Comparison of ENCODE assay signal across 16 cellular contexts in the genomic region with DNA sequence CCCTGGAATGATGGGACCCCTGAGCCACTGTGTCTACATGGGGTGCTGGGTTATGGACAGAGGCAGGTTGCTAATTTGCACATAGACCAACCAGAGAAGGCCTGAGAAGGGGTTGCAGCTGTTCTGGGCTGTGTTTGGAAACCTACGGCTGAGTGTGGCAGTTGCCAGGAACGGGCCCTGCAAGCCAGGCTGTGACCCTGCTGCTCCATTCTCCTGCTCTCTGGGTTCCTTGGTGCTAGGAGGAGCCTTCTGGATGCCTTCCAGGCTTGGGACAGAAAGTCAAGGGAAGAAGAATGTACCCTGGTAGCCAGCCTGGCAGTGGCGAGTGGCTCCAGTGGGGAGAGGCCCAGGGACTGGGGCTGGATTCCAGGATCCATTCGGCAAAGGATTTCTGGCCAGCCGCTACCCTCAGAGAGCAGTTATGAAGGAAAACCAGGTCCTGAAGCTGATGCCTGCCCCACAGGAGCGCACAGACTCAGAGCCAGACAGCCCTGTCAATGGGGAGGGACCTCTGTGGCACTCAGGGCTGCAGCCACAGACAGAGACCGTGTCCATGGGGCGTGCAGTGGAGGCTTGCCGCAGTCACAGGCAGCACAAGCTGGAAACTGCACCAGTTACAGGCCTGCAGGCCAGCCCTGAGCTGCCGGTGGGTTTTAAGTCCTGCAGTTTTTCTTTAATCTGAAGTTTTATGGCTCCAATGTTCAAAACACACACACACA. TPM values are rescaled to one million over a fixed set of nuclear protein-coding genes. Genes with fewer than 3 reads are reported as not detected.
A peak's percentile ranks its signal among the peaks of the same experiment; 100 is the strongest.
DNase-seq lines count a peak whose midpoint lies in the region; ATAC-seq and TF ChIP-seq lines count a peak whose summit lies in the region.
"Had no signal": no experiment of that assay in that cellular context is flagged by ENCODE, and none has a peak within 500 bp of the region (broad histone marks: within the 10 kb centered on the region; RNA-seq: fewer than 3 reads in every experiment).

No MANE protein-coding gene starts in this region.

- H3K36me3 ChIP-seq in thoracic aorta (peaks cover 2% of the 10 kb centered on the region), mesenchymal stem cell (ENCODE audit: control insufficient read depth in 1 of 2, insufficient read depth in 2 of 2, low read depth in 1 of 2, low read length in 2 of 2) (peaks cover 22 to 25% of the 10 kb centered on the region in 2 experiments), testis (ENCODE audit: low read depth, missing control alignments) (no peaks in the 10 kb centered on the region)

- WGBS in mesenchymal stem cell = 93% methylated on average over 10 of the region's 10 CpGs
- WGBS in testis, 2 donors = 87 to 93% methylated on average over 5 to 10 of the region's 10 CpGs

- H3K9ac ChIP-seq in mesenchymal stem cell (ENCODE audit: low read length) = no peak overlapping the region
- H3K9ac ChIP-seq: parathyroid adenoma had no signal

- H3K4me3 Mint-ChIP-seq in activated naive CD4-positive, alpha-beta T cell treated with anti-CD3 and anti-CD28 coated beads for 36 hours = no peak overlapping the region
- H3K4me3 Mint-ChIP-seq in mesothelial cell of epicardium = no peak overlapping the region
- H3K4me3 Mint-ChIP-seq: memory B cell had no signal

- no peaks in the 10 kb centered on the region for H3K4me1 Mint-ChIP-seq in activated naive CD4-positive, alpha-beta T cell treated with anti-CD3 and anti-CD28 coated beads for 36 hours (ENCODE audit: low read depth)
- H3K4me1 Mint-ChIP-seq in mesothelial cell of epicardium = no peaks in the 10 kb centered on the region
- H3K4me1 Mint-ChIP-seq: memory B cell had no signal

- no peak overlapping the region for H3K4me3 ChIP-seq in thoracic aorta
- no peak overlapping the region for H3K4me3 ChIP-seq in mesenchymal stem cell (ENCODE audit: insufficient read depth in 1 of 2, low read depth in 1 of 2, low read length in 2 of 2)
- H3K4me3 ChIP-seq in testis = no peak overlapping the region

- H2AK5ac ChIP-seq in mesenchymal stem cell (ENCODE audit: low read length, severe bottlenecking) = no peak overlapping the region

- no peak overlapping the region for H3K14ac ChIP-seq in mesenchymal stem cell (ENCODE audit: low read length in 2 of 2)

- H2BK120ac ChIP-seq in mesenchymal stem cell (ENCODE audit: low read depth, low read length) = no peak overlapping the region

- H2BK15ac ChIP-seq in mesenchymal stem cell (ENCODE audit: low read depth, poor library complexity, severe bottlenecking) = no peak overlapping the region

- H3K9me3 ChIP-seq in thoracic aorta (no peaks in the 10 kb centered on the region), mesenchymal stem cell (ENCODE audit: control insufficient read depth, low read length) (no peaks in the 10 kb centered on the region), testis (no peaks in the 10 kb centered on the region)

- H3K27ac ChIP-seq in thoracic aorta = peak overlapping the region; percentile 46 to 63
- no peak overlapping the region for H3K27ac ChIP-seq in mesenchymal stem cell (ENCODE audit: low read length, poor library complexity, severe bottlenecking)
- H3K27ac ChIP-seq in testis = no peak overlapping the region
- H3K27ac ChIP-seq: parathyroid adenoma had no signal

- no peak overlapping the region for H4K91ac ChIP-seq in mesenchymal stem cell (ENCODE audit: low read length)

- no peak for TF ChIP-seq CTCF in mesothelial cell of epicardium (IDR thresholded peaks at IDR 0.05; ENCODE audit: unreplicated experiment)
- TF ChIP-seq CTCF in thoracic aorta (IDR thresholded peaks at IDR 0.05) = no peak
- no peak for TF ChIP-seq CTCF in testis (IDR thresholded peaks at IDR 0.05)

- CTCF ChIA-PET in activated naive CD4-positive, alpha-beta T cell treated with anti-CD3 and anti-CD28 coated beads for 36 hours (lab: Charles Lee) = interaction anchor here (0.6 to 1.4 kb wide), 2 partner anchors 39 to 50 kb away, joined by 3 to 4 read pairs; no protein-coding TSS in a partner anchor

- H3K18ac ChIP-seq in mesenchymal stem cell (ENCODE audit: low read depth in 1 of 2, low read length in 2 of 2) = no peak overlapping the region

- H3K27me3 Mint-ChIP-seq in activated naive CD4-positive, alpha-beta T cell treated with anti-CD3 and anti-CD28 coated beads for 36 hours (ENCODE audit: low read depth) = no peaks in the 10 kb centered on the region
- no peaks in the 10 kb centered on the region for H3K27me3 Mint-ChIP-seq in mesothelial cell of epicardium (ENCODE audit: low read depth)
- H3K27me3 Mint-ChIP-seq: memory B cell had no signal

- intact Hi-C loops in activated naive CD4-positive, alpha-beta T cell treated with anti-CD3 and anti-CD28 coated beads for 36 hours (cut with micrococcal nuclease) = no loop called here
- intact Hi-C loops in testis (cut with DNase I; ENCODE audit: low total_unique reads) = no loop called here

- H3K4me2 ChIP-seq in mesenchymal stem cell (ENCODE audit: low read length, poor library complexity, severe bottlenecking) = no peak overlapping the region

- H3K36me3 Mint-ChIP-seq in activated naive CD4-positive, alpha-beta T cell treated with anti-CD3 and anti-CD28 coated beads, Interleukin-2, amount 50 U/mL, for 72 hours = peaks cover under 1% of the 10 kb centered on the region in 2 donors
- peaks cover 2% of the 10 kb centered on the region for H3K36me3 Mint-ChIP-seq in activated naive CD4-positive, alpha-beta T cell treated with anti-CD3 and anti-CD28 coated beads for 36 hours (ENCODE audit: low read depth)
- peaks cover 7% of the 10 kb centered on the region for H3K36me3 Mint-ChIP-seq in mesothelial cell of epicardium

- no peaks in the 10 kb centered on the region for H3K27me3 ChIP-seq in thoracic aorta (replicated peaks; ENCODE audit: insufficient read depth)
- no peaks in the 10 kb centered on the region for H3K27me3 ChIP-seq in mesenchymal stem cell (ENCODE audit: control insufficient read depth in 1 of 2, insufficient read depth in 1 of 2, low read length in 2 of 2)
- H3K27me3 ChIP-seq in testis = no peaks in the 10 kb centered on the region

- no peak overlapping the region for H4K8ac ChIP-seq in mesenchymal stem cell (ENCODE audit: low read length)

- H2BK5ac ChIP-seq in mesenchymal stem cell (ENCODE audit: low read depth, low read length, poor library complexity, severe bottlenecking) = no peak overlapping the region

- no peaks in the 10 kb centered on the region for H3K9me3 Mint-ChIP-seq in activated naive CD4-positive, alpha-beta T cell treated with anti-CD3 and anti-CD28 coated beads, Interleukin-2, amount 50 U/mL, for 72 hours
- H3K9me3 Mint-ChIP-seq in activated naive CD4-positive, alpha-beta T cell treated with anti-CD3 and anti-CD28 coated beads for 36 hours = no peaks in the 10 kb centered on the region
- no peaks in the 10 kb centered on the region for H3K9me3 Mint-ChIP-seq in mesothelial cell of epicardium
- H3K9me3 Mint-ChIP-seq: HFFc6, memory B cell had no signal

- peaks cover 14 to 32% of the 10 kb centered on the region in 2 donors for H3K4me1 ChIP-seq in thoracic aorta (ENCODE audit: control insufficient read depth in 1 of 2, low read depth in 2 of 2)
- no peaks in the 10 kb centered on the region for H3K4me1 ChIP-seq in mesenchymal stem cell (ENCODE audit: control insufficient read depth, insufficient read depth, low read depth, low read length)
- H3K4me1 ChIP-seq in testis = peaks cover 10% of the 10 kb centered on the region
- H3K4me1 ChIP-seq: parathyroid adenoma had no signal

- no peak for TF ChIP-seq POLR2A in testis (IDR thresholded peaks at IDR 0.05)

- peak in 1 of 2 donors; percentile 27 for ATAC-seq in activated naive CD4-positive, alpha-beta T cell treated with anti-CD3 and anti-CD28 coated beads, Interleukin-2, amount 50 U/mL, for 72 hours
- no peak for ATAC-seq in thoracic aorta (ENCODE audit: insufficient number of reproducible peaks, low FRiP score, low read depth)

- no peak overlapping the region for H2BK12ac ChIP-seq in mesenchymal stem cell (ENCODE audit: low read length in 2 of 2)

- H3K4ac ChIP-seq in mesenchymal stem cell (ENCODE audit: low read depth in 1 of 2, low read length in 2 of 2) = no peak overlapping the region

- H3K79me1 ChIP-seq in mesenchymal stem cell (replicated peaks; ENCODE audit: low read length, poor library complexity, severe bottlenecking) = peaks cover 3% of the 10 kb centered on the region

- peak overlapping the region; percentile 39 to 92 for H3K27ac Mint-ChIP-seq in activated naive CD4-positive, alpha-beta T cell treated with anti-CD3 and anti-CD28 coated beads, Interleukin-2, amount 50 U/mL, for 72 hours
- no peak overlapping the region for H3K27ac Mint-ChIP-seq in activated naive CD4-positive, alpha-beta T cell treated with anti-CD3 and anti-CD28 coated beads for 36 hours
- H3K27ac Mint-ChIP-seq in mesothelial cell of epicardium = peak overlapping the region; percentile 64
- H3K27ac Mint-ChIP-seq: HFFc6, memory B cell had no signal

- H2AFZ ChIP-seq in mesenchymal stem cell (ENCODE audit: low read depth, low read length) = no peak overlapping the region
- H2AFZ ChIP-seq: parathyroid adenoma had no signal

- no peak overlapping the region for H3K23ac ChIP-seq in mesenchymal stem cell (ENCODE audit: low read length in 2 of 2)

- no peak for DNase-seq in activated naive CD4-positive, alpha-beta T cell treated with anti-CD3 and anti-CD28 coated beads, Interleukin-2, amount 50 U/mL, for 72 hours (ENCODE audit: low spot score in 2 of 2)
- DNase-seq in activated naive CD4-positive, alpha-beta T cell treated with anti-CD3 and anti-CD28 coated beads for 36 hours = no peak
- DNase-seq in cerebellar cortex (ENCODE audit: low spot score) = peak; percentile 46
- DNase-seq in mesothelial cell of epicardium (ENCODE audit: low spot score in 2 of 2, unreplicated experiment in 2 of 2) = no peak
- DNase-seq in thoracic aorta (ENCODE audit: low spot score) = no peak
- no peak for DNase-seq in mesenchymal stem cell
- DNase-seq in testis = no peak
- DNase-seq in activated CD4-positive, alpha-beta T cell treated with anti-CD3 and anti-CD28 coated beads for 48 hours = no peak
- DNase-seq: effector memory CD4-positive, alpha-beta T cell; foreskin fibroblast; GDM1; HFFc6; NCI-H524; OCI-M1 had no signal

RNA-seq across cellular contexts. Expression of gene ACAD9, which starts 55.1 kb away (rescaled TPM):
- 10 to 100 TPM; 49.7 to 74.2 TPM for total RNA-seq in activated naive CD4-positive, alpha-beta T cell treated with anti-CD3 and anti-CD28 coated beads, Interleukin-2, amount 50 U/mL, for 72 hours
- total RNA-seq in activated naive CD4-positive, alpha-beta T cell treated with anti-CD3 and anti-CD28 coated beads for 36 hours = 10 to 100 TPM; 37.0 to 40.6 TPM
- total RNA-seq in mesothelial cell of epicardium (54.9 to 61.8 TPM (median 61.8 TPM) in 3 replicates), thoracic aorta (10 to 100 TPM; 29.9 to 40.8 TPM), testis (10 to 100 TPM; 80.4 to 80.6 TPM)
- polyA plus RNA-seq in mesenchymal stem cell (2013, experiment 1 of 2) = 25.3 TPM
- polyA plus RNA-seq in mesenchymal stem cell (2013, experiment 2 of 2) = 26.9 TPM
- 49.5 TPM for polyA plus RNA-seq in testis (ENCODE audit: insufficient read depth, low read depth, low replicate concordance)

Comparison
In these comparisons a context has a peak if more than half of its experiments do, and no peak if none do; other contexts are left out.
1. H3K27ac ChIP-seq: peak in thoracic aorta (2 of 2); none in mesenchymal stem cell (single experiment) and testis (0 of 2).